Comparison of ENCODE assay signal across 29 cellular contexts in genomic region chr17:72183194-72183685, GRCh38.
DNase-seq lines count a peak whose midpoint lies in the region; ATAC-seq and TF ChIP-seq lines count a peak whose summit lies in the region.
"Had no signal": no experiment of that assay in that cellular context is flagged by ENCODE, and none has a peak within 500 bp of the region (broad histone marks: within the 10 kb centered on the region; RNA-seq: fewer than 3 reads in every experiment).

No MANE protein-coding gene starts in this region.

- H3K4me1 ChIP-seq in endodermal cell (ENCODE audit: control insufficient read depth, insufficient read depth, low read length) = no peaks in the 10 kb centered on the region
- H3K4me1 ChIP-seq: parathyroid adenoma, right atrium auricular region, vagina had no signal

- intact Hi-C loops in natural killer cell (cut with micrococcal nuclease) = loop anchor here (10.0 kb wide), 1 partner anchor 48 kb away; no protein-coding TSS in a partner anchor

- no peaks in the 10 kb centered on the region for H3K9me3 ChIP-seq in endodermal cell (ENCODE audit: control insufficient read depth, low read length)
- H3K9me3 ChIP-seq: right atrium auricular region, thoracic aorta, vagina had no signal

- H3K9ac ChIP-seq in endodermal cell (ENCODE audit: extremely low read depth, low read length, poor library complexity, severe bottlenecking) = no peak overlapping the region
- H3K9ac ChIP-seq: neural progenitor cell, parathyroid adenoma had no signal

- no peaks in the 10 kb centered on the region for H3K27me3 ChIP-seq in endodermal cell (ENCODE audit: control insufficient read depth, insufficient read depth, low read length, poor library complexity, severe bottlenecking)
- H3K27me3 ChIP-seq: neural progenitor cell, right atrium auricular region, vagina had no signal

- peak overlapping the region; percentile 92 for H3K27ac ChIP-seq in 22Rv1
- no peak overlapping the region for H3K27ac ChIP-seq in endodermal cell (ENCODE audit: low read depth, low read length)
- H3K27ac ChIP-seq: neural progenitor cell, parathyroid adenoma, right atrium auricular region, thoracic aorta, vagina had no signal

- H3K27ac Mint-ChIP-seq in endodermal cell (peak overlapping the region; percentile 32), natural killer cell (no peak overlapping the region)
- H3K27ac Mint-ChIP-seq: activated CD4-positive, alpha-beta memory T cell treated with anti-CD3 and anti-CD28 coated beads for 36 hours; activated naive CD8-positive, alpha-beta T cell treated with anti-CD3 and anti-CD28 coated beads, Interleukin-2, amount 50 U/mL, for 24 hours; activated T-cell treated with anti-CD3 and anti-CD28 coated beads, Interleukin-2, amount 50 U/mL, for 72 hours; CD8-positive, alpha-beta T cell; effector memory CD8-positive, alpha-beta T cell; neural progenitor cell; stimulated activated naive CD8-positive, alpha-beta T cell treated with anti-CD3 and anti-CD28 coated beads, Interleukin-15, Interleukin-2, amounts not matched to agents 100 ng/mL and 50 ng/mL, for 24 hours had no signal

- H3K27me3 Mint-ChIP-seq in endodermal cell (ENCODE audit: insufficient read depth) (peaks cover 6% of the 10 kb centered on the region), natural killer cell (ENCODE audit: low read depth in 2 of 2) (no peaks in the 10 kb centered on the region)
- H3K27me3 Mint-ChIP-seq: activated CD4-positive, alpha-beta memory T cell treated with anti-CD3 and anti-CD28 coated beads for 36 hours; effector memory CD8-positive, alpha-beta T cell; stimulated activated naive CD8-positive, alpha-beta T cell treated with anti-CD3 and anti-CD28 coated beads, Interleukin-15, Interleukin-2, amounts not matched to agents 100 ng/mL and 50 ng/mL, for 24 hours had no signal

- WGBS in endodermal cell (ENCODE audit: insufficient coverage in 1 of 2, insufficient read length in 1 of 2), 2 experiments = 90 to 91% methylated on average over 3 to 4 of the region's 4 CpGs

- peak; percentile 34 for DNase-seq in HuH-7.5 (ENCODE audit: low spot score)
- DNase-seq in NCI-H748 treated with DMSO at 0.1 percent for 48 hours (lab: John Stamatoyannopoulos, UW) = peak; percentile 60
- no peak for DNase-seq in endodermal cell
- no peak for DNase-seq in EL
- no peak for DNase-seq in stimulated activated CD4-positive, alpha-beta T cell treated with anti-CD3 and anti-CD28 coated beads, Interleukin-4, amount 100 ng/mL, for 1 hour
- DNase-seq in natural killer cell = no peak
- DNase-seq in OCI-M1 (lab: John Stamatoyannopoulos, UW) = no peak
- DNase-seq: activated CD4-positive, alpha-beta memory T cell treated with anti-CD3 and anti-CD28 coated beads for 36 hours; activated CD4-positive, CD25-positive, alpha-beta regulatory T cell treated with anti-CD3 and anti-CD28 coated beads, Interleukin-2, amount 50 U/mL, for 72 hours; activated naive CD8-positive, alpha-beta T cell treated with anti-CD3 and anti-CD28 coated beads, Interleukin-2, amount 50 U/mL, for 24 hours; activated T-cell treated with anti-CD3 and anti-CD28 coated beads, Interleukin-2, amount 50 U/mL, for 72 hours; CD8-positive, alpha-beta T cell; central memory CD4-positive, alpha-beta T cell; DMS 273 treated with DMSO at 0.1 percent for 48 hours; effector memory CD8-positive, alpha-beta T cell; erythroblast; mesenchymal stem cell; NCI-H1105 treated with DMSO at 0.1 percent for 48 hours; Right ventricle myocardium superior; stimulated activated CD4-positive, alpha-beta T cell treated with anti-CD3 and anti-CD28 coated beads, Interleukin-1b, Interleukin-23, amount 100 ng/mL, for 48 hours; stimulated activated CD8-positive, alpha-beta memory T cell treated with anti-CD3 and anti-CD28 coated beads, Interleukin-4, amount 100 ng/mL, for 48 hours; T-helper 2 cell had no signal

- H3K4me3 Mint-ChIP-seq in endodermal cell (no peak overlapping the region), natural killer cell (no peak overlapping the region)
- H3K4me3 Mint-ChIP-seq: activated CD4-positive, alpha-beta memory T cell treated with anti-CD3 and anti-CD28 coated beads for 36 hours; activated naive CD8-positive, alpha-beta T cell treated with anti-CD3 and anti-CD28 coated beads, Interleukin-2, amount 50 U/mL, for 24 hours; activated T-cell treated with anti-CD3 and anti-CD28 coated beads, Interleukin-2, amount 50 U/mL, for 72 hours; CD8-positive, alpha-beta T cell; effector memory CD8-positive, alpha-beta T cell; neural progenitor cell; stimulated activated naive CD8-positive, alpha-beta T cell treated with anti-CD3 and anti-CD28 coated beads, Interleukin-15, Interleukin-2, amounts not matched to agents 100 ng/mL and 50 ng/mL, for 24 hours had no signal

- H3K36me3 Mint-ChIP-seq in endodermal cell (ENCODE audit: low read depth) (no peaks in the 10 kb centered on the region), natural killer cell (no peaks in the 10 kb centered on the region)
- H3K36me3 Mint-ChIP-seq: activated CD4-positive, alpha-beta memory T cell treated with anti-CD3 and anti-CD28 coated beads for 36 hours; CD8-positive, alpha-beta T cell; neural progenitor cell had no signal

- H3K4me3 ChIP-seq in endodermal cell (ENCODE audit: low read length) = no peak overlapping the region
- H3K4me3 ChIP-seq: neural progenitor cell, right atrium auricular region, thoracic aorta, vagina had no signal

- ATAC-seq in natural killer cell = no peak
- ATAC-seq: activated naive CD8-positive, alpha-beta T cell treated with anti-CD3 and anti-CD28 coated beads, Interleukin-2, amount 50 U/mL, for 24 hours; activated T-cell treated with anti-CD3 and anti-CD28 coated beads, Interleukin-2, amount 50 U/mL, for 72 hours; CD8-positive, alpha-beta T cell; effector memory CD8-positive, alpha-beta T cell had no signal

- peaks cover 9% of the 10 kb centered on the region for H3K4me1 Mint-ChIP-seq in endodermal cell
- H3K4me1 Mint-ChIP-seq in natural killer cell = no peaks in the 10 kb centered on the region
- H3K4me1 Mint-ChIP-seq: activated naive CD8-positive, alpha-beta T cell treated with anti-CD3 and anti-CD28 coated beads, Interleukin-2, amount 50 U/mL, for 24 hours had no signal

- TF ChIP-seq CTCF in 22Rv1 (IDR thresholded peaks at IDR 0.05) = no peak
- no peak for TF ChIP-seq CTCF in endodermal cell (conservative IDR thresholded peaks at IDR 0.05)
- TF ChIP-seq CTCF in natural killer cell (IDR thresholded peaks at IDR 0.05) = no peak

- H3K9me3 Mint-ChIP-seq in endodermal cell = no peaks in the 10 kb centered on the region
- H3K9me3 Mint-ChIP-seq in natural killer cell = peaks cover 4 to 5% of the 10 kb centered on the region in 2 donors
- H3K9me3 Mint-ChIP-seq: activated CD4-positive, alpha-beta memory T cell treated with anti-CD3 and anti-CD28 coated beads for 36 hours; CD8-positive, alpha-beta T cell; neural progenitor cell had no signal

- no peaks in the 10 kb centered on the region for H3K36me3 ChIP-seq in endodermal cell (ENCODE audit: control insufficient read depth, insufficient read depth, low read length)
- H3K36me3 ChIP-seq: neural progenitor cell, right atrium auricular region, thoracic aorta, vagina had no signal

Comparison
In these comparisons a context has a peak if more than half of its experiments do, and no peak if none do; other contexts are left out.
1. DNase-seq: peak in HuH-7.5 (single experiment) and NCI-H748 treated with DMSO at 0.1 percent for 48 hours (single experiment); none in endodermal cell (single experiment), EL (single experiment), stimulated activated CD4-positive, alpha-beta T cell treated with anti-CD3 and anti-CD28 coated beads, Interleukin-4, amount 100 ng/mL, for 1 hour (single experiment), natural killer cell (single experiment) and OCI-M1 (single experiment).